16 cellular contexts compared by ENCODE assay signal in the genomic region with DNA sequence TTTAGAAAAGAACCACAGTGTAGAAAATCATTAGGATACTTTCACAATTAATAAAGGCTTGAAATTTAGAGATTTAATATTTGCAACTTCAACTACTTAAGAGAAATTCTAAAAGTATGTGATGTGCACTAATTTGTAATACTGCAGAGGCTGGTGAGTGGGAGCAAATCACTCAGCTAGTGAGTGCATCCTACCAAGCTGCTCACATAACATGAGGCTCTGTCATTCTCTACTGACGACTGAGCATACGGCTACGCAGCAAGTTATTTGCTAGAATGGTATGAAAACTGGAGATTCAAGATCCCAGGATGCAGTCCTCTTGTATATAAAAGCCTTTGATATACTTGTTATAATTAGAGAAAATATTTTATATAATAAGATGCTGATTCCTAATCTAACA.
DNase-seq lines count a peak whose midpoint lies in the region; ATAC-seq, FAIRE-seq and TF ChIP-seq lines count a peak whose summit lies in the region.
"Had no signal": no experiment of that assay in that cellular context is flagged by ENCODE, and none has a peak within 500 bp of the region (broad histone marks: within the 10 kb centered on the region; RNA-seq: fewer than 3 reads in every experiment).

No MANE protein-coding gene starts in this region.

- H2BK20ac ChIP-seq in IMR-90 (ENCODE audit: low read depth, low read length): no peak overlapping the region

- H3K79me1 ChIP-seq in IMR-90 (ENCODE audit: low read depth in 1 of 2, low read length in 2 of 2): peaks cover 0 to 6% of the 10 kb centered on the region in 2 experiments; a peak in 1 of 4 replicates

- H3K4me1 ChIP-seq in IMR-90 (ENCODE audit: control insufficient read depth, insufficient read depth, low read length) (peaks cover 2% of the 10 kb centered on the region; the same call in 1 of the 2 replicates), astrocyte (ENCODE audit: insufficient read depth, low read length) (peaks cover 10% of the 10 kb centered on the region), left ventricle myocardium inferior (peaks cover 14% of the 10 kb centered on the region)
- H3K4me1 ChIP-seq: Caco-2 had no signal

- H3K14ac ChIP-seq in IMR-90 (replicated peaks; ENCODE audit: low read depth, low read length): no peak overlapping the region

- peaks cover 6% of the 10 kb centered on the region for H3K4me1 Mint-ChIP-seq in astrocyte (ENCODE audit: low read depth, unreplicated experiment)
- H3K4me1 Mint-ChIP-seq: IgD-negative memory B cell had no signal

- no CpG with 5 or more reads among the region's 3 CpGs for WGBS in IMR-90 (ENCODE audit: extremely low coverage in 2 of 2, insufficient read length in 1 of 2), 2 experiments

- H4K8ac ChIP-seq in IMR-90 (ENCODE audit: low read depth in 2 of 2, low read length in 2 of 2): no peak overlapping the region

- H3K4me3 ChIP-seq in IMR-90 (ENCODE audit: insufficient read depth, low read depth, low read length) (no peak overlapping the region), astrocyte (ENCODE audit: insufficient read depth, low read depth, low read length) (no peak overlapping the region), left ventricle myocardium inferior (no peak overlapping the region)

- H3K9me3 ChIP-seq in IMR-90 (ENCODE audit: control insufficient read depth, insufficient read depth, low read length) (no peaks in the 10 kb centered on the region), astrocyte (ENCODE audit: insufficient read depth, low read depth, low read length) (no peaks in the 10 kb centered on the region), left ventricle myocardium inferior (replicated peaks) (no peaks in the 10 kb centered on the region)

- no peak overlapping the region for H2BK5ac ChIP-seq in IMR-90 (ENCODE audit: low read depth, low read length, poor library complexity, severe bottlenecking)

- DNase-seq in IMR-90 (peak; percentile 12), astrocyte (ENCODE audit: low read depth) (peak; percentile 6), putamen (ENCODE audit: low spot score) (peak; percentile 67), NCI-H1436 (lab: John Stamatoyannopoulos, UW) (no peak), left ventricle myocardium inferior (no peak)
- no peak for DNase-seq in activated CD8-positive, alpha-beta memory T cell treated with anti-CD3 and anti-CD28 coated beads, Interleukin-2, amount 50 U/mL, for 4 hours
- DNase-seq: ACHN; Caco-2; CD4-positive, alpha-beta T cell; DMS79 treated with DMSO at 0.1 percent for 48 hours; GF-D8; H9 had no signal

- FAIRE-seq in astrocyte (lab: Jason Lieb, UNC): no peak
- FAIRE-seq: H1, HTR-8/SVneo had no signal

- no peaks in the 10 kb centered on the region for H3K79me2 ChIP-seq in astrocyte (ENCODE audit: insufficient read depth, low read length)

- no peak overlapping the region for H3K4ac ChIP-seq in IMR-90 (ENCODE audit: low read depth, low read length)

- no peak overlapping the region for H3K23ac ChIP-seq in IMR-90 (ENCODE audit: low read depth, low read length)

- no peak overlapping the region for H2AK9ac ChIP-seq in IMR-90 (replicated peaks; ENCODE audit: low read depth, low read length, poor library complexity)

- no TSS peak for BruUV-seq in IMR-90 (replicated peaks; lab: Mats Ljungman, UMichigan)

- H4K91ac ChIP-seq in IMR-90 (ENCODE audit: insufficient read depth, low read depth, low read length): no peak overlapping the region

- H2AK5ac ChIP-seq in IMR-90 (ENCODE audit: low read depth, low read length): no peak overlapping the region

- H3K9ac ChIP-seq in IMR-90 (ENCODE audit: low read depth, low read length) (no peak overlapping the region), astrocyte (ENCODE audit: low read length) (no peak overlapping the region)

- H3K18ac ChIP-seq in IMR-90 (ENCODE audit: low read depth, low read length): no peak overlapping the region

- TF ChIP-seq RAD21 in IMR-90 (IDR thresholded peaks at IDR 0.05; ENCODE audit: low read length): no peak

- in situ Hi-C loops in IMR-90 (cut with MboI; ENCODE audit: low sequenced_read_pairs): no loop called here

- no peak overlapping the region for H3K56ac ChIP-seq in IMR-90 (ENCODE audit: extremely low read depth, insufficient read depth, low read length)

- no peaks in the 10 kb centered on the region for H3K27me3 Mint-ChIP-seq in astrocyte (ENCODE audit: low read depth, unreplicated experiment)
- H3K27me3 Mint-ChIP-seq: CD4-positive, alpha-beta T cell; IgD-negative memory B cell had no signal

- no peak overlapping the region for H3K4me3 Mint-ChIP-seq in astrocyte (ENCODE audit: unreplicated experiment)
- H3K4me3 Mint-ChIP-seq: CD4-positive, alpha-beta T cell; H9; IgD-negative memory B cell had no signal

- no peak for TF ChIP-seq POLR2A in IMR-90 (IDR thresholded peaks at IDR 0.05; ENCODE audit: low read depth, low read length)

- H4K5ac ChIP-seq in IMR-90 (ENCODE audit: low read depth, low read length): no peak overlapping the region

- no peak overlapping the region for H3K4me2 ChIP-seq in IMR-90 (ENCODE audit: low read depth, low read length)
- no peak overlapping the region for H3K4me2 ChIP-seq in astrocyte (ENCODE audit: low read length)

- H3K27ac ChIP-seq in IMR-90 (ENCODE audit: insufficient read depth, low read length) (no peak overlapping the region), astrocyte (ENCODE audit: low read depth, low read length) (no peak overlapping the region), left ventricle myocardium inferior (replicated peaks) (no peak overlapping the region)
- H3K27ac ChIP-seq: C4-2B had no signal

- no peaks in the 10 kb centered on the region for H3K27me3 ChIP-seq in IMR-90 (ENCODE audit: control insufficient read depth, insufficient read depth, low read length)
- no peaks in the 10 kb centered on the region for H3K27me3 ChIP-seq in astrocyte (ENCODE audit: insufficient read depth, low read length)
- no peaks in the 10 kb centered on the region for H3K27me3 ChIP-seq in left ventricle myocardium inferior (ENCODE audit: low read depth)

- intact Hi-C loops in IMR-90 (cut with micrococcal nuclease): no loop called here
- intact Hi-C loops in left ventricle myocardium inferior (cut with micrococcal nuclease): no loop called here

- no peaks in the 10 kb centered on the region for H3K36me3 ChIP-seq in IMR-90 (ENCODE audit: control insufficient read depth, insufficient read depth, low read length)
- no peaks in the 10 kb centered on the region for H3K36me3 ChIP-seq in astrocyte (ENCODE audit: insufficient read depth, low read length)
- H3K36me3 ChIP-seq in left ventricle myocardium inferior: no peaks in the 10 kb centered on the region

- H3K36me3 Mint-ChIP-seq in astrocyte (ENCODE audit: low read depth, unreplicated experiment): no peaks in the 10 kb centered on the region

- ATAC-seq in IMR-90 (ENCODE audit: low read depth): no peak

- H3K27ac Mint-ChIP-seq in astrocyte (ENCODE audit: unreplicated experiment): no peak overlapping the region
- H3K27ac Mint-ChIP-seq: CD4-positive, alpha-beta T cell; H9; IgD-negative memory B cell had no signal

- peaks cover 1% of the 10 kb centered on the region for H3K9me3 Mint-ChIP-seq in astrocyte (ENCODE audit: unreplicated experiment)
- H3K9me3 Mint-ChIP-seq: CD4-positive, alpha-beta T cell had no signal

- H2BK15ac ChIP-seq in IMR-90 (ENCODE audit: low read depth, low read length): no peak overlapping the region

- no peak overlapping the region for H2AFZ ChIP-seq in IMR-90 (replicated peaks; ENCODE audit: low read length, poor library complexity)
- no peak overlapping the region for H2AFZ ChIP-seq in astrocyte (ENCODE audit: low read depth, low read length)

- H4K20me1 ChIP-seq in IMR-90 (ENCODE audit: insufficient read depth, low read length) (no peaks in the 10 kb centered on the region), astrocyte (ENCODE audit: insufficient read depth, low read length) (no peaks in the 10 kb centered on the region)

- peaks cover 6% of the 10 kb centered on the region; the same call in 1 of the 2 replicates for H3K9me1 ChIP-seq in IMR-90 (ENCODE audit: insufficient read depth, low read length)

- dilution Hi-C loops in IMR-90 (cut with HindIII; ENCODE audit: low sequenced_read_pairs, unreplicated experiment): no loop called here

- POLR2A ChIA-PET in IMR-90 (lab: Charles Lee; ENCODE audit: unreplicated experiment): no interaction called here

- CTCF ChIA-PET in IMR-90 (lab: Yijun Ruan, JAX): no interaction called here

- no peak overlapping the region for H2BK120ac ChIP-seq in IMR-90 (ENCODE audit: low read depth, low read length)

- TF ChIP-seq CTCF in IMR-90 (conservative IDR thresholded peaks at IDR 0.05; ENCODE audit: low read depth, low read length) (no peak), astrocyte (IDR thresholded peaks at IDR 0.05; ENCODE audit: insufficient read depth, low read depth, low read length) (no peak), left ventricle myocardium inferior (IDR thresholded peaks at IDR 0.05; ENCODE audit: borderline replicate concordance) (no peak)

TF ChIP-seq in IMR-90, 13 proteins besides CTCF, POLR2A, EP300 and RAD21:
- TF ChIP-seq RFX5 (IDR thresholded peaks at IDR 0.05; ENCODE audit: low read depth, low read length) (no peak), NFE2L2 (IDR thresholded peaks at IDR 0.05; ENCODE audit: low read depth, low read length) (no peak), MXI1 (IDR thresholded peaks at IDR 0.05; ENCODE audit: borderline replicate concordance, low read depth, low read length) (no peak)
- TF ChIP-seq, protein P1, sequence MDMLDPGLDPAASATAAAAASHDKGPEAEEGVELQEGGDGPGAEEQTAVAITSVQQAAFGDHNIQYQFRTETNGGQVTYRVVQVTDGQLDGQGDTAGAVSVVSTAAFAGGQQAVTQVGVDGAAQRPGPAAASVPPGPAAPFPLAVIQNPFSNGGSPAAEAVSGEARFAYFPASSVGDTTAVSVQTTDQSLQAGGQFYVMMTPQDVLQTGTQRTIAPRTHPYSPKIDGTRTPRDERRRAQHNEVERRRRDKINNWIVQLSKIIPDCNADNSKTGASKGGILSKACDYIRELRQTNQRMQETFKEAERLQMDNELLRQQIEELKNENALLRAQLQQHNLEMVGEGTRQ (IDR thresholded peaks at IDR 0.05; ENCODE audit: low read depth, low read length): no peak

Comparison
In these comparisons a context has a peak if more than half of its experiments do, and no peak if none do; other contexts are left out.
1. DNase-seq: peak in IMR-90 (single experiment), astrocyte (single experiment) and putamen (single experiment); none in activated CD8-positive, alpha-beta memory T cell treated with anti-CD3 and anti-CD28 coated beads, Interleukin-2, amount 50 U/mL, for 4 hours (single experiment), NCI-H1436 (single experiment) and left ventricle myocardium inferior (single experiment).